ENCODE assay signal across 8 cellular contexts in the genomic region with DNA sequence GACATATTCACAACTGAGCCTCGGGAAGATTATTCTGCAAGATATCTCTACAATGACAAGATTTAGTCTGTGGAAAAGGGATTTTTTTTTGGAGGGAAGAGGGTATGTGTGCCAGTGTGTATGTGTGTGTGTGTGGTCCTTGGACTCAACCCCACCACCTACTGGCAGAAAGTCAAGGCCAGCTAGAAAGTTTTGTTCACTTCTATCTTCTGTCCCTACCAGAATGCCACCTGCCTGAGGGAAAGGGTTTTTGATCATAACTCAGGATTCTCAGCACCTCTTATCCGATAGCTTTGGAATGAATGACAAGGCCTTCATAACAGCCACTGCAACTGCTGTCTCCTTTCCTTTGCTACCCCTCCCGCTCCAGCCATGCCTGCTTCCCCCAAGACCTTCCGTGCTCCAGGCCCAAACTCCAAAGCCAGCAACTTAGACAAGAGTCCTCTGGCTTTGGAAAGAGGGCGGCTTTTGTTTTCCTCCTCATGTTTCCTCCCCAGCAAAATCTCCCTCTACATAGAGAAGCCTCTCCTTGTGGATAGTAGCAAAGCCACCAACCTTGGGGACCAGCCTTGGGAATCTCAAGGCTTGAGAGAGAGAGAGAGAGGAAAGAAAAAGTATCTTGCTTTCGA. TPM values are rescaled to one million over a fixed set of nuclear protein-coding genes. Genes with fewer than 3 reads are reported as not detected.
A peak's percentile ranks its signal among the peaks of the same experiment; 100 is the strongest.
DNase-seq lines count a peak whose midpoint lies in the region; ATAC-seq and TF ChIP-seq lines count a peak whose summit lies in the region.

No MANE protein-coding gene starts in this region.

- H3K27ac Mint-ChIP-seq in CD4-positive, alpha-beta T cell, result no peak overlapping the region

- peaks cover 4% of the 10 kb centered on the region for H3K4me1 Mint-ChIP-seq in CD4-positive, alpha-beta T cell (ENCODE audit: low read depth)

- POLR2A ChIA-PET in CD4-positive, alpha-beta T cell (lab: Charles Lee), result interaction anchor here (1.0 to 1.4 kb wide), 3 partner anchors 32 to 117 kb away, joined by 3 to 4 read pairs (median 3); no protein-coding TSS in a partner anchor

- peaks cover 2% of the 10 kb centered on the region for H3K9me3 Mint-ChIP-seq in CD4-positive, alpha-beta T cell

- H3K36me3 ChIP-seq in brain microvascular endothelial cell (replicated peaks) (no peaks in the 10 kb centered on the region), spleen (peaks cover 0 to 22% (median 0%) of the 10 kb centered on the region in 6 donors)

- H3K4me3 Mint-ChIP-seq in CD4-positive, alpha-beta T cell, result no peak overlapping the region

- 41 to 52% (median 43%) methylated on average over 6 of the region's 6 CpGs for WGBS in spleen, 5 donors

- peak overlapping the region; percentile 34 for H3K4me3 ChIP-seq in brain microvascular endothelial cell (ENCODE audit: low read depth, low read length)
- peak overlapping the region in 7 of 8 donors; percentile 56 to 85 (median 67) for H3K4me3 ChIP-seq in spleen

- H3K9me3 ChIP-seq in CD4-positive, alpha-beta T cell (ENCODE audit: control insufficient read depth, low read length), result no peaks in the 10 kb centered on the region
- peaks cover 0 to 32% (median 23%) of the 10 kb centered on the region in 8 donors for H3K9me3 ChIP-seq in spleen

- CTCF ChIA-PET in CD4-positive, alpha-beta T cell (lab: Charles Lee), result interaction anchor here (0.6 to 3.6 kb wide), 8 partner anchors 12 to 175 kb away, joined by 3 to 16 read pairs (median 3); a partner anchor contains a TSS

- ATAC-seq in CD4-positive, alpha-beta T cell (ENCODE audit: poor library complexity), result peak; percentile 20
- ATAC-seq in GM18861 (IDR thresholded peaks at IDR 0.05; ENCODE audit: unreplicated experiment) (peak; percentile 9), GM18505 (IDR thresholded peaks at IDR 0.05; ENCODE audit: unreplicated experiment) (no peak)

- peak; percentile 54 for TF ChIP-seq CTCF in CD4-positive, alpha-beta T cell (IDR thresholded peaks at IDR 0.05)
- TF ChIP-seq CTCF in brain microvascular endothelial cell (IDR thresholded peaks at IDR 0.05; ENCODE audit: low read depth, low read length, missing control alignments), result peak; percentile 73
- peak in 9 of 11 experiments; percentile 5 to 52 (median 40) for TF ChIP-seq CTCF in spleen (IDR thresholded peaks at IDR 0.05 in 8 of 11, conservative IDR thresholded peaks at IDR 0.05 in 3 of 11)

- peaks cover 20 to 53% (median 38%) of the 10 kb centered on the region in 6 donors for H3K4me1 ChIP-seq in spleen

- no peaks in the 10 kb centered on the region for H3K27me3 Mint-ChIP-seq in CD4-positive, alpha-beta T cell

- no peaks in the 10 kb centered on the region for H3K27me3 ChIP-seq in CD4-positive, alpha-beta T cell (ENCODE audit: control insufficient read depth, insufficient read depth, low read length)
- H3K27me3 ChIP-seq in brain microvascular endothelial cell (replicated peaks), result no peaks in the 10 kb centered on the region
- no peaks in the 10 kb centered on the region for H3K27me3 ChIP-seq in spleen (replicated peaks in 1 of 7)

- peak in 1 of 10 experiments; percentile 29 for DNase-seq in CD4-positive, alpha-beta T cell
- DNase-seq in NAMALWA (ENCODE audit: low spot score) (peak; percentile 62), brain microvascular endothelial cell (peak; percentile 31), inferior parietal cortex (ENCODE audit: extremely low spot score) (peak; percentile 9), spleen (no peak), islet precursor cell (no peak)

- in situ Hi-C loops in brain microvascular endothelial cell (cut with HindIII; ENCODE audit: low pct_ligation_motif_present, low sequenced_read_pairs), result no loop called here

- H3K27ac ChIP-seq in CD4-positive, alpha-beta T cell (ENCODE audit: low read depth, low read length), result peak overlapping the region; percentile 40
- H3K27ac ChIP-seq in brain microvascular endothelial cell (peak overlapping the region; percentile 50), spleen (peak overlapping the region; percentile 78 to 94 (median 90))

- no peak for TF ChIP-seq POLR2A in spleen (IDR thresholded peaks at IDR 0.05)
- TF ChIP-seq POLR2A in GM18505 (IDR thresholded peaks at IDR 0.05; ENCODE audit: borderline replicate concordance, extremely low read depth, insufficient read depth, insufficient read length), result no peak

- H3K36me3 Mint-ChIP-seq in CD4-positive, alpha-beta T cell (ENCODE audit: low read depth), result peaks cover 15% of the 10 kb centered on the region

- intact Hi-C loops in CD4-positive, alpha-beta T cell (cut with DNase I, micrococcal nuclease), result loop anchor here in 1 of 2 experiments (2.0 kb wide), 2 partner anchors 18 to 80 kb away; a partner anchor contains a TSS
- intact Hi-C loops in spleen (cut with DNase I; ENCODE audit: low total_unique reads), result no loop called here

RNA-seq across cellular contexts. Expression of a gene that starts 18.6 kb away (rescaled TPM):
- total RNA-seq in CD4-positive, alpha-beta T cell, result 100 to 1,000 TPM; 109 TPM
- total RNA-seq in spleen, result 100 to 1,000 TPM in 6 of 7 donors, 10 to 100 TPM in 1; 90.1 to 142 (median 109) TPM
- polyA plus RNA-seq in spleen, result 10 to 100 TPM; 25.1 to 40.4 (median 34.1) TPM

RNA-seq across cellular contexts. Expression of a gene that starts 19.6 kb away (rescaled TPM):
- 10 to 100 TPM; 21.4 to 26.5 TPM for total RNA-seq in CD4-positive, alpha-beta T cell
- 100 to 1,000 TPM in 2 of 7 donors, 10 to 100 TPM in 5; 82.8 to 128 (median 89.5) TPM for total RNA-seq in spleen
- 10 to 100 TPM; 20.0 to 26.8 (median 22.3) TPM for polyA plus RNA-seq in spleen

RNA-seq across cellular contexts. Expression of a gene that starts 37.0 kb away (rescaled TPM):
- total RNA-seq in CD4-positive, alpha-beta T cell, result 10 to 100 TPM; 16.2 to 17.5 TPM
- 10 to 100 TPM; 31.7 to 50.8 (median 41.4) TPM for total RNA-seq in spleen
- 10 to 100 TPM; 17.0 to 31.4 (median 29.8) TPM for polyA plus RNA-seq in spleen

RNA-seq across cellular contexts. Expression of a gene that starts 37.8 kb away (rescaled TPM):
- 10 to 100 TPM in 1 of 2 experiments, 1 to 10 TPM in 1; 9.7 to 10.7 TPM for total RNA-seq in CD4-positive, alpha-beta T cell
- 10 to 100 TPM; 21.1 to 41.0 (median 38.1) TPM for total RNA-seq in spleen
- 10 to 100 TPM; 13.3 to 15.9 (median 15.0) TPM for polyA plus RNA-seq in spleen

RNA-seq across cellular contexts. Expression of a gene that starts 55.7 kb away (rescaled TPM):
- 10 to 100 TPM; 40.6 to 45.5 TPM for total RNA-seq in CD4-positive, alpha-beta T cell
- total RNA-seq in spleen, result 100 to 1,000 TPM in 6 of 7 donors, 10 to 100 TPM in 1; 78.9 to 157 (median 136) TPM
- polyA plus RNA-seq in spleen, result 10 to 100 TPM; 41.0 to 52.6 (median 42.4) TPM

Comparison
In these comparisons a context has a peak if more than half of its experiments do, and no peak if none do; other contexts are left out.
1. DNase-seq: peak in NAMALWA (single experiment), brain microvascular endothelial cell (single experiment) and inferior parietal cortex (single experiment); none in spleen (single experiment) and islet precursor cell (single experiment).
2. Peak in every context shown above with its lines, with median percentiles within 50 percentile points of each other: H3K27ac ChIP-seq and CTCF ChIP-seq.